10 cellular contexts compared by ENCODE assay signal in genomic region chr2:61620244-61621159, GRCh38.
DNase-seq lines count a peak whose midpoint lies in the region; ATAC-seq and TF ChIP-seq lines count a peak whose summit lies in the region.
"Had no signal": no experiment of that assay in that cellular context is flagged by ENCODE, and none has a peak within 500 bp of the region (broad histone marks: within the 10 kb centered on the region; RNA-seq: fewer than 3 reads in every experiment).

No MANE protein-coding gene starts in this region.

- no peak overlapping the region for H3K4me3 Mint-ChIP-seq in CD4-positive, alpha-beta T cell

- H3K27ac ChIP-seq in CD4-positive, alpha-beta T cell (ENCODE audit: low read depth, low read length): no peak overlapping the region
- H3K27ac ChIP-seq: lower lobe of right lung had no signal

- H3K27me3 ChIP-seq in CD4-positive, alpha-beta T cell (ENCODE audit: control insufficient read depth, insufficient read depth, low read length): no peaks in the 10 kb centered on the region

- ATAC-seq in SK-N-SH treated with all-trans-retinoic acid at 6 μM for 48 hours: peak; percentile 85
- no peak for ATAC-seq in CD4-positive, alpha-beta T cell (ENCODE audit: poor library complexity)
- ATAC-seq: lower lobe of right lung had no signal

- in situ Hi-C loops in Caki2 (cut with HindIII; ENCODE audit: low pct_unique_long_range_greater_than_20kb, low sequenced_read_pairs): no loop called here

- H3K9me3 Mint-ChIP-seq in CD4-positive, alpha-beta T cell: no peaks in the 10 kb centered on the region

- POLR2A ChIA-PET in CD4-positive, alpha-beta T cell (lab: Charles Lee): no interaction called here

- no peak overlapping the region for H3K27ac Mint-ChIP-seq in CD4-positive, alpha-beta T cell

- no peaks in the 10 kb centered on the region for H3K27me3 Mint-ChIP-seq in CD4-positive, alpha-beta T cell

- TF ChIP-seq CTCF in HFF-Myc (IDR thresholded peaks at IDR 0.05; ENCODE audit: low read depth, low read length, missing control alignments): no peak
- TF ChIP-seq CTCF in CD4-positive, alpha-beta T cell (IDR thresholded peaks at IDR 0.05): no peak

- no peaks in the 10 kb centered on the region for H3K9me3 ChIP-seq in CD4-positive, alpha-beta T cell (ENCODE audit: control insufficient read depth, low read length)
- H3K9me3 ChIP-seq: lower lobe of right lung had no signal

- no peaks in the 10 kb centered on the region for H3K36me3 Mint-ChIP-seq in CD4-positive, alpha-beta T cell (ENCODE audit: low read depth)

- DNase-seq in Caki2 (ENCODE audit: low read depth): peak; percentile 53
- peak; percentile 78 for DNase-seq in HFF-Myc (ENCODE audit: extremely low read depth, low read depth)
- DNase-seq in hepatic stellate cell (ENCODE audit: low spot score): peak; percentile 62
- no peak for DNase-seq in SKM-1 (lab: John Stamatoyannopoulos, UW; ENCODE audit: unreplicated experiment)
- DNase-seq in NCI-H187 treated with DMSO at 0.1 percent for 48 hours (lab: John Stamatoyannopoulos, UW): no peak
- DNase-seq in CD4-positive, alpha-beta T cell: no peak
- no peak for DNase-seq in DMS153 treated with DMSO at 0.1 percent for 48 hours (lab: John Stamatoyannopoulos, UW; ENCODE audit: unreplicated experiment)
- DNase-seq: cerebellar nuclear complex, lower lobe of right lung had no signal

- no peaks in the 10 kb centered on the region for H3K4me1 Mint-ChIP-seq in CD4-positive, alpha-beta T cell (ENCODE audit: low read depth)

- CTCF ChIA-PET in CD4-positive, alpha-beta T cell (lab: Charles Lee): no interaction called here

- H3K4me3 ChIP-seq in HFF-Myc (replicated peaks; ENCODE audit: low read depth, low read length): no peak overlapping the region
- H3K4me3 ChIP-seq: lower lobe of right lung had no signal

- intact Hi-C loops in CD4-positive, alpha-beta T cell (cut with DNase I, micrococcal nuclease): no loop called here

TF ChIP-seq in SK-N-SH treated with all-trans-retinoic acid at 6 μM for 48 hours, 23 proteins besides CTCF, POLR2A, EP300 and RAD21:
- TF ChIP-seq SNAI2 (CRISPR knock-in tag; IDR thresholded peaks at IDR 0.05): no peak
- TF ChIP-seq PPARA (CRISPR knock-in tag; IDR thresholded peaks at IDR 0.05; ENCODE audit: borderline replicate concordance): no peak
- no peak for TF ChIP-seq CREB5 (CRISPR knock-in tag; IDR thresholded peaks at IDR 0.05; ENCODE audit: low read depth)
- no peak for TF ChIP-seq BACH2 (CRISPR knock-in tag; IDR thresholded peaks at IDR 0.05; ENCODE audit: borderline replicate concordance)
- no peak for TF ChIP-seq ARNTL (CRISPR knock-in tag; IDR thresholded peaks at IDR 0.05; ENCODE audit: borderline replicate concordance, low read depth)
TF ChIP-seq in SK-N-SH treated with all-trans-retinoic acid at 6 μM for 48 hours: peak in this region for 0.

Comparison
In these comparisons a context has a peak if more than half of its experiments do, and no peak if none do; other contexts are left out.
1. DNase-seq: peak in Caki2 (single experiment), HFF-Myc (single experiment) and hepatic stellate cell (single experiment); none in SKM-1 (single experiment), NCI-H187 treated with DMSO at 0.1 percent for 48 hours (single experiment), CD4-positive, alpha-beta T cell (0 of 10) and DMS153 treated with DMSO at 0.1 percent for 48 hours (single experiment).